Comparison of ENCODE assay signal across 6 cellular contexts in genomic region chr2:179458113-179458512, GRCh38.
DNase-seq lines count a peak whose midpoint lies in the region; ATAC-seq, FAIRE-seq and TF ChIP-seq lines count a peak whose summit lies in the region.
"Not testable (repeated sequence)": the region's sequence is repeated elsewhere in the genome, so short reads cannot be mapped to it uniquely, and the experiment has no call there.

No MANE protein-coding gene starts in this region.

- H3K4me1 Mint-ChIP-seq in Calu3 (ENCODE audit: low read depth, unreplicated experiment) (peaks cover 50% of the 10 kb centered on the region), endodermal cell (peaks cover 22% of the 10 kb centered on the region)

- in situ Hi-C loops in HepG2 (cut with HindIII; ENCODE audit: extremely low pct_ligation_motif_present, low pct_unique_long_range_greater_than_20kb) = not testable (repeated sequence)

- POLR2A ChIA-PET in HEK293 (lab: Yijun Ruan, JAX); HepG2 (lab: Yijun Ruan, JAX): not testable (repeated sequence)

- H3K9me3 ChIP-seq in HEK293 (ENCODE audit: control insufficient read depth, insufficient read depth, low read depth, low read length); RWPE2 (ENCODE audit: severe bottlenecking); HepG2 (ENCODE audit: low read length): not testable (repeated sequence)
- peaks cover 38% of the 10 kb centered on the region for H3K9me3 ChIP-seq in endodermal cell (ENCODE audit: control insufficient read depth, low read length)

- DNase-seq in Calu3; GM18507 (ENCODE audit: extremely low spot score, insufficient read length, low read depth); RWPE2 (ENCODE audit: low spot score); endodermal cell; HepG2 (ENCODE audit: low spot score): not testable (repeated sequence)

- CTCF ChIA-PET in Calu3 (lab: Charles Lee); HepG2 (lab: Yijun Ruan, JAX; ENCODE audit: low intra/inter-chr PET ratio, low total read pairs): not testable (repeated sequence)
- CTCF ChIA-PET in HEK293 (lab: Yijun Ruan, JAX) = interaction anchor here (0.6 kb wide), 1 partner anchor 34 kb away, joined by 3 read pairs; no protein-coding TSS in a partner anchor

- not testable (repeated sequence) for ATAC-seq in RWPE2 (ENCODE audit: low read depth); HepG2

- TF ChIP-seq EP300 in HepG2 (IDR thresholded peaks at IDR 0.05; ENCODE audit: low read depth in 2 of 2, low read length in 2 of 2); HepG2 (CRISPR knock-in tag; IDR thresholded peaks at IDR 0.05; ENCODE audit: borderline replicate concordance): not testable (repeated sequence)

- not testable (repeated sequence) for TF ChIP-seq CTCF in Calu3 (IDR thresholded peaks at IDR 0.05; ENCODE audit: unreplicated experiment); HEK293 (tag by site-specific recombination; IDR thresholded peaks at IDR 0.05); RWPE2 (IDR thresholded peaks at IDR 0.05; ENCODE audit: poor library complexity, severe bottlenecking); endodermal cell (conservative IDR thresholded peaks at IDR 0.05); HepG2 (CRISPR knock-in tag; IDR thresholded peaks at IDR 0.05)

- H3K79me2 ChIP-seq in HepG2 (ENCODE audit: insufficient read depth, low read length) = not testable (repeated sequence)

- H3K27me3 Mint-ChIP-seq in Calu3 (ENCODE audit: unreplicated experiment); endodermal cell (ENCODE audit: insufficient read depth): not testable (repeated sequence)

- H3K9ac ChIP-seq in endodermal cell (ENCODE audit: extremely low read depth, low read length, poor library complexity, severe bottlenecking); HepG2 (ENCODE audit: insufficient read depth, low read depth, low read length): not testable (repeated sequence)

- FAIRE-seq in GM18507 (lab: Jason Lieb, UNC) = peak; percentile 36
- FAIRE-seq in HepG2 (lab: Jason Lieb, UNC) = not testable (repeated sequence)

- intact Hi-C loops in Calu3 (cut with micrococcal nuclease; ENCODE audit: unreplicated experiment); HepG2 (cut with micrococcal nuclease; ENCODE audit: unreplicated experiment): not testable (repeated sequence)

- not testable (repeated sequence) for H3K4me3 Mint-ChIP-seq in Calu3 (ENCODE audit: low read depth, unreplicated experiment); endodermal cell

- H3K27ac Mint-ChIP-seq in Calu3 (ENCODE audit: unreplicated experiment) = peak overlapping the region; percentile 98
- not testable (repeated sequence) for H3K27ac Mint-ChIP-seq in endodermal cell

- H3K4me2 ChIP-seq in HepG2 (ENCODE audit: low read depth, low read length) = not testable (repeated sequence)

- not testable (repeated sequence) for H4K20me1 ChIP-seq in HepG2 (ENCODE audit: insufficient read depth, low read length)

- WGBS in endodermal cell (ENCODE audit: insufficient coverage in 1 of 2, insufficient read length in 1 of 2), 2 experiments = 67 to 93% methylated on average over 1 to 5 of the region's 5 CpGs
- WGBS in HepG2 (ENCODE audit: low lambda C conversion rate) = 77% methylated on average over 5 of the region's 5 CpGs

- H3K27ac ChIP-seq in HEK293 (ENCODE audit: extremely low read depth, low read depth, low read length); endodermal cell (ENCODE audit: low read depth, low read length); HepG2 (ENCODE audit: extremely low read length, insufficient read depth, low read length): not testable (repeated sequence)
- peak overlapping the region; percentile 94 for H3K27ac ChIP-seq in RWPE2 (ENCODE audit: poor library complexity, severe bottlenecking)

- H3K9me3 Mint-ChIP-seq in Calu3 (ENCODE audit: low read depth, unreplicated experiment) = peaks cover 12% of the 10 kb centered on the region
- H3K9me3 Mint-ChIP-seq in endodermal cell = peaks cover 49% of the 10 kb centered on the region

- H3K36me3 ChIP-seq in HEK293 (ENCODE audit: control insufficient read depth in 2 of 2, insufficient read depth in 1 of 2, low read length in 2 of 2); RWPE2 (ENCODE audit: low read depth); endodermal cell (ENCODE audit: control insufficient read depth, insufficient read depth, low read length); HepG2 (replicated peaks in 1 of 2; ENCODE audit: control insufficient read depth in 1 of 2, insufficient read depth in 2 of 2, low read length in 2 of 2): not testable (repeated sequence)

- not testable (repeated sequence) for TF ChIP-seq RAD21 in HepG2 (CRISPR knock-in tag; IDR thresholded peaks at IDR 0.05)

- H3K36me3 Mint-ChIP-seq in Calu3 (ENCODE audit: insufficient read depth, unreplicated experiment) = peaks cover 12% of the 10 kb centered on the region
- H3K36me3 Mint-ChIP-seq in endodermal cell (ENCODE audit: low read depth) = peaks cover 16% of the 10 kb centered on the region

- not testable (repeated sequence) for H2AFZ ChIP-seq in HepG2 (ENCODE audit: low read length)

- not testable (repeated sequence) for H3K4me3 ChIP-seq in HEK293 (ENCODE audit: low read depth, low read length); RWPE2 (ENCODE audit: severe bottlenecking); HepG2 (replicated peaks in 1 of 3; ENCODE audit: insufficient read depth in 1 of 3, low read depth in 2 of 3, low read length in 3 of 3)
- H3K4me3 ChIP-seq in endodermal cell (ENCODE audit: low read length) = peak overlapping the region; percentile 68

- not testable (repeated sequence) for TF ChIP-seq POLR2A in HepG2 (IDR thresholded peaks at IDR 0.05; ENCODE audit: insufficient read depth in 1 of 2, low read depth in 2 of 2, low read length in 2 of 2)

- not testable (repeated sequence) for H3K27me3 ChIP-seq in RWPE2 (ENCODE audit: insufficient read depth, poor library complexity, severe bottlenecking); endodermal cell (ENCODE audit: control insufficient read depth, insufficient read depth, low read length, poor library complexity, severe bottlenecking); HepG2 (ENCODE audit: control insufficient read depth in 1 of 2, insufficient read depth in 2 of 2, low read length in 2 of 2)

- not testable (repeated sequence) for H3K4me1 ChIP-seq in HEK293 (ENCODE audit: control insufficient read depth, insufficient read depth, low read length); endodermal cell (ENCODE audit: control insufficient read depth, insufficient read depth, low read length); HepG2 (ENCODE audit: insufficient read depth, low read length)
- H3K4me1 ChIP-seq in RWPE2 (ENCODE audit: insufficient read depth, poor library complexity, severe bottlenecking) = peaks cover 40% of the 10 kb centered on the region

- not testable (repeated sequence) for BruUV-seq in Calu3 (replicated peaks; lab: Mats Ljungman, UMichigan); HepG2 (replicated peaks; lab: Mats Ljungman, UMichigan)

TF ChIP-seq in HEK293, 187 proteins besides CTCF, POLR2A, EP300 and RAD21:
- peak; percentile 86 for TF ChIP-seq SETDB1 (IDR thresholded peaks at IDR 0.05; ENCODE audit: insufficient read length, low read length)

TF ChIP-seq in HepG2, 621 proteins besides CTCF, POLR2A, EP300 and RAD21:
- TF ChIP-seq ZNF431 (CRISPR knock-in tag; IDR thresholded peaks at IDR 0.05; ENCODE audit: borderline replicate concordance, low read depth) = peak; percentile 94
